ENCODE assay signal across 16 cellular contexts in genomic region chr1:232468249-232468648, GRCh38.
DNase-seq lines count a peak whose midpoint lies in the region; ATAC-seq and TF ChIP-seq lines count a peak whose summit lies in the region.
"Had no signal": no experiment of that assay in that cellular context is flagged by ENCODE, and none has a peak within 500 bp of the region (broad histone marks: within the 10 kb centered on the region; RNA-seq: fewer than 3 reads in every experiment).

No MANE protein-coding gene starts in this region.

- no peak overlapping the region for H3K4me3 Mint-ChIP-seq in WTC11
- H3K4me3 Mint-ChIP-seq: B cell; CD4-positive, CD25-positive, alpha-beta regulatory T cell; CD8-positive, alpha-beta T cell had no signal

- peak; percentile 84 for ATAC-seq in WTC11
- ATAC-seq in HG03196 (IDR thresholded peaks at IDR 0.05; ENCODE audit: unreplicated experiment), result no peak
- ATAC-seq: CD8-positive, alpha-beta T cell; GM12878 had no signal

- peaks cover 87% of the 10 kb centered on the region for H3K27me3 Mint-ChIP-seq in WTC11 (ENCODE audit: low read depth)
- H3K27me3 Mint-ChIP-seq: B cell; CD4-positive, CD25-positive, alpha-beta regulatory T cell had no signal

- H3K9me3 Mint-ChIP-seq in WTC11, result no peaks in the 10 kb centered on the region
- H3K9me3 Mint-ChIP-seq: CD4-positive, CD25-positive, alpha-beta regulatory T cell; CD8-positive, alpha-beta T cell had no signal

- POLR2A ChIA-PET in WTC11 (lab: Charles Lee), result no interaction called here

- DNase-seq in ELF-1 (ENCODE audit: low read depth, low spot score) (peak; percentile 36), WTC11 (ENCODE audit: low spot score) (no peak), iPS-NIHi11 (ENCODE audit: low spot score) (peak; percentile 26), dermis blood vessel endothelial cell (no peak), nucleus accumbens (lab: John Stamatoyannopoulos, UW) (no peak)
- DNase-seq: Caco-2; CD4-positive, CD25-positive, alpha-beta regulatory T cell; CD8-positive, alpha-beta T cell; DMS153; DND-41; GDM1; GM23248; HCEC 1CT had no signal

- no peak for TF ChIP-seq CTCF in WTC11 (IDR thresholded peaks at IDR 0.05)

- H3K27ac Mint-ChIP-seq in WTC11, result no peak overlapping the region
- H3K27ac Mint-ChIP-seq: B cell; CD4-positive, CD25-positive, alpha-beta regulatory T cell; CD8-positive, alpha-beta T cell had no signal

- CTCF ChIA-PET in WTC11 (lab: Charles Lee), result interaction anchor here (0.9 to 2.0 kb wide), 4 partner anchors 9 to 712 kb away, joined by 3 to 7 read pairs (median 4); no protein-coding TSS in a partner anchor

- H3K4me1 Mint-ChIP-seq in WTC11, result peaks cover 34% of the 10 kb centered on the region

- peaks cover 13% of the 10 kb centered on the region for H3K36me3 Mint-ChIP-seq in WTC11
- H3K36me3 Mint-ChIP-seq: CD4-positive, CD25-positive, alpha-beta regulatory T cell; CD8-positive, alpha-beta T cell had no signal

TF ChIP-seq in WTC11, 78 proteins besides CTCF, POLR2A, EP300 and RAD21:
- TF ChIP-seq MAX (CRISPR knock-in tag; IDR thresholded peaks at IDR 0.05), result no peak
- no peak for TF ChIP-seq GABPB1 (CRISPR knock-in tag; IDR thresholded peaks at IDR 0.05)
- TF ChIP-seq ZNF532 (CRISPR knock-in tag; IDR thresholded peaks at IDR 0.05; ENCODE audit: borderline replicate concordance), result no peak
- no peak for TF ChIP-seq SOX15 (CRISPR knock-in tag; IDR thresholded peaks at IDR 0.05)
- no peak for TF ChIP-seq AFF4 (CRISPR knock-in tag; IDR thresholded peaks at IDR 0.05; ENCODE audit: borderline replicate concordance)

Comparison
In these comparisons a context has a peak if more than half of its experiments do, and no peak if none do; other contexts are left out.
1. DNase-seq: peak in ELF-1 (single experiment) and iPS-NIHi11 (single experiment); none in WTC11 (single experiment), dermis blood vessel endothelial cell (single experiment) and nucleus accumbens (0 of 56).